1 cellular context compared by ENCODE assay signal in the genomic region with DNA sequence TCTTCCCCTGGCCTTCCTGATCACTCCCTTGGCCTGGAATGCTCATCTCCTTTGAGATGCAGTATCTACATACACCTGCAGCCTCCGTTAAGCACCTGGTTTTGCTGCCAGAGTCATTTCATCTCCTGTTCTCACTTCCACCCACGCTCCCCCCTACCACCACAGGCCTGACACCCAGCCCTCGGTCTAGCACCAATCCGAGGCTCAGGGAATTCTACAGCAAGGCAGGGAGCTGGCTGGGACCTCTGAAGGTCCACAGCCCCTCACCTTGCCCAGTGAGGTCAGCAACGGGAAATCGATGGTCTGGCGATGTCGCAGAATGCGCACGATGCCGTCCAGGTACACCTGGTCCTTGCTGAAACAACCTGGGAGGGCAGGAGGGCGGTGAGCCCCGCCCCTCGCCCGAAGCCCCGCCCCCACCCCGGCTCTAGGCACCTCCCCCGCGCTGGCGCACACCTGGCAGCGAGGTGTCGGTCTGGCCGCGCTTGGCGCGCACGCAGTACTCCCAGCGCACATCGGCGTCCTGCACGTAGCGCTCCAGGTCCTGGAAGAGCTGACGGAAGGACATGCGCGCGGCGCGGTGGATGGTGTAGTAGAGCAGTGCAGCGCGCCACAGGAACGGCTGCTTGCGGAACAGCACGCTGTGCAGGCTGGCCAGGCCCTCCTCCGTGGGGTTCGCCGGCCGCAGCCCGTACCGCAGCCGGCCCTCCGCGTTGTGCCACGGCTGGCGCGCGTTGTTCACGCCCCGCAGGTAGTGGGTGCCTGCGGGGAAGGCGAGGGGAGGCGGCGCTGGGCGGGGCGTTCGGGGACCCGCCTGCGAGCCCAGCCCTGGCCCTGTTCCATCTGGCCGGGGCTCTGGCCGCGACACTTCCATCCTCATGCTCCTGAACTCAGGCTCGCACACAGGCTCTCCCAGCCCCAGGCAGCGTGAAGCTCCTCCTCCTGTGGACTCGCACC.
TF ChIP-seq lines count a peak whose summit lies in the region.

No MANE protein-coding gene starts in this region.

TF ChIP-seq in HepG2, 621 proteins besides CTCF, POLR2A, EP300 and RAD21 (continued from another document and continues in another):
- TF ChIP-seq, protein P1, sequence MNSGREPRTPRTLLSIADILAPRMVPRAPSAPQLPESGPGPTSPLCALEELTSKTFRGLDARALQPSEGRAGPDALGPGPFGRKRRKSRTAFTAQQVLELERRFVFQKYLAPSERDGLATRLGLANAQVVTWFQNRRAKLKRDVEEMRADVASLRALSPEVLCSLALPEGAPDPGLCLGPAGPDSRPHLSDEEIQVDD (CRISPR knock-in tag; IDR thresholded peaks at IDR 0.05; ENCODE audit: borderline replicate concordance) = peak; percentile 61; the same call in 1 of the 2 replicates
- TF ChIP-seq TBX2 (CRISPR knock-in tag; IDR thresholded peaks at IDR 0.05; ENCODE audit: borderline replicate concordance) (peak; percentile 88), RFXAP (CRISPR knock-in tag; IDR thresholded peaks at IDR 0.05; ENCODE audit: borderline replicate concordance) (no peak; the same call in 1 of the 2 replicates), MLLT10 (CRISPR knock-in tag; IDR thresholded peaks at IDR 0.05) (no peak), ARNT2 (CRISPR knock-in tag; IDR thresholded peaks at IDR 0.05; ENCODE audit: low read depth) (peak; percentile 89), SOX5 (CRISPR knock-in tag; IDR thresholded peaks at IDR 0.05; ENCODE audit: borderline replicate concordance) (no peak; the same call in 1 of the 2 replicates), FOSL2 (CRISPR knock-in tag; IDR thresholded peaks at IDR 0.05) (no peak), ZNF883 (CRISPR knock-in tag; IDR thresholded peaks at IDR 0.05; ENCODE audit: not compliant biosample characterization) (peak; percentile 86), IKZF4 (CRISPR knock-in tag; IDR thresholded peaks at IDR 0.05; ENCODE audit: borderline replicate concordance, low read depth, not compliant biosample characterization) (peak; percentile 26), ZNF619 (CRISPR knock-in tag; IDR thresholded peaks at IDR 0.05) (0 out of 2 replicates have a peak, but pooled peaks have one; percentile 54), ZC3H13 (CRISPR knock-in tag; IDR thresholded peaks at IDR 0.05) (peak; percentile 93), ZBTB8A (CRISPR knock-in tag; IDR thresholded peaks at IDR 0.05; ENCODE audit: borderline replicate concordance, low read depth) (no peak), ZSCAN29 (CRISPR knock-in tag; conservative IDR thresholded peaks at IDR 0.05) (peak; percentile 72; the same call in 1 of the 2 replicates), PRMT3 (CRISPR knock-in tag; IDR thresholded peaks at IDR 0.05; ENCODE audit: borderline replicate concordance, low read depth) (no peak), ZNF513 (CRISPR knock-in tag; conservative IDR thresholded peaks at IDR 0.05) (0 out of 2 replicates have a peak, but pooled peaks have one; percentile 68), ZNF761 (CRISPR knock-in tag; conservative IDR thresholded peaks at IDR 0.05) (0 out of 2 replicates have a peak, but pooled peaks have one; percentile 71), BRD4 (CRISPR knock-in tag; IDR thresholded peaks at IDR 0.05) (peak; percentile 86; the same call in 1 of the 2 replicates), POGZ (CRISPR knock-in tag; IDR thresholded peaks at IDR 0.05) (peak; percentile 49; the same call in 1 of the 2 replicates), AKAP8 (CRISPR knock-in tag; IDR thresholded peaks at IDR 0.05) (peak; percentile 98), ZNF143 (CRISPR knock-in tag; IDR thresholded peaks at IDR 0.05) (peak; percentile 65), ZNF468 (CRISPR knock-in tag; IDR thresholded peaks at IDR 0.05) (0 out of 2 replicates have a peak, but pooled peaks have one; percentile 74), ATAD3A (CRISPR knock-in tag; IDR thresholded peaks at IDR 0.05) (no peak), FOXO1 (CRISPR knock-in tag; IDR thresholded peaks at IDR 0.05) (no peak; the same call in 1 of the 2 replicates), HNRNPK (IDR thresholded peaks at IDR 0.05; ENCODE audit: low read depth, low read length, poor library complexity, severe bottlenecking) (peak; percentile 60)
- TF ChIP-seq, protein P2, sequence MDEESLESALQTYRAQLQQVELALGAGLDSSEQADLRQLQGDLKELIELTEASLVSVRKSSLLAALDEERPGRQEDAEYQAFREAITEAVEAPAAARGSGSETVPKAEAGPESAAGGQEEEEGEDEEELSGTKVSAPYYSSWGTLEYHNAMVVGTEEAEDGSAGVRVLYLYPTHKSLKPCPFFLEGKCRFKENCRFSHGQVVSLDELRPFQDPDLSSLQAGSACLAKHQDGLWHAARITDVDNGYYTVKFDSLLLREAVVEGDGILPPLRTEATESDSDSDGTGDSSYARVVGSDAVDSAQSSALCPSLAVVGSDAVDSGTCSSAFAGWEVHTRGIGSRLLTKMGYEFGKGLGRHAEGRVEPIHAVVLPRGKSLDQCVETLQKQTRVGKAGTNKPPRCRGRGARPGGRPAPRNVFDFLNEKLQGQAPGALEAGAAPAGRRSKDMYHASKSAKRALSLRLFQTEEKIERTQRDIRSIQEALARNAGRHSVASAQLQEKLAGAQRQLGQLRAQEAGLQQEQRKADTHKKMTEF (CRISPR knock-in tag; IDR thresholded peaks at IDR 0.05) = peak; percentile 66; the same call in 1 of the 2 replicates
- TF ChIP-seq, protein P3, sequence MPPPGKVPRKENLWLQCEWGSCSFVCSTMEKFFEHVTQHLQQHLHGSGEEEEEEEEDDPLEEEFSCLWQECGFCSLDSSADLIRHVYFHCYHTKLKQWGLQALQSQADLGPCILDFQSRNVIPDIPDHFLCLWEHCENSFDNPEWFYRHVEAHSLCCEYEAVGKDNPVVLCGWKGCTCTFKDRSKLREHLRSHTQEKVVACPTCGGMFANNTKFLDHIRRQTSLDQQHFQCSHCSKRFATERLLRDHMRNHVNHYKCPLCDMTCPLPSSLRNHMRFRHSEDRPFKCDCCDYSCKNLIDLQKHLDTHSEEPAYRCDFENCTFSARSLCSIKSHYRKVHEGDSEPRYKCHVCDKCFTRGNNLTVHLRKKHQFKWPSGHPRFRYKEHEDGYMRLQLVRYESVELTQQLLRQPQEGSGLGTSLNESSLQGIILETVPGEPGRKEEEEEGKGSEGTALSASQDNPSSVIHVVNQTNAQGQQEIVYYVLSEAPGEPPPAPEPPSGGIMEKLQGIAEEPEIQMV (CRISPR knock-in tag; IDR thresholded peaks at IDR 0.05; ENCODE audit: low read depth) = peak; percentile 40; the same call in 1 of the 2 replicates
- TF ChIP-seq, protein P4, sequence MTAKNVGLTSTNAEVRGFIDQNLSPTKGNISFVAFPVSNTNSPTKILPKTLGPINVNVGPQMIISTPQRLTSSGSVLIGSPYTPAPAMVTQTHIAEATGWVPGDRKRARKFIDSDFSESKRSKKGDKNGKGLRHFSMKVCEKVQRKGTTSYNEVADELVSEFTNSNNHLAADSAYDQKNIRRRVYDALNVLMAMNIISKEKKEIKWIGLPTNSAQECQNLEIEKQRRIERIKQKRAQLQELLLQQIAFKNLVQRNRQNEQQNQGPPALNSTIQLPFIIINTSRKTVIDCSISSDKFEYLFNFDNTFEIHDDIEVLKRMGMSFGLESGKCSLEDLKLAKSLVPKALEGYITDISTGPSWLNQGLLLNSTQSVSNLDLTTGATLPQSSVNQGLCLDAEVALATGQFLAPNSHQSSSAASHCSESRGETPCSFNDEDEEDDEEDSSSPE (CRISPR knock-in tag; IDR thresholded peaks at IDR 0.05) = peak; percentile 74
- TF ChIP-seq, protein P5, sequence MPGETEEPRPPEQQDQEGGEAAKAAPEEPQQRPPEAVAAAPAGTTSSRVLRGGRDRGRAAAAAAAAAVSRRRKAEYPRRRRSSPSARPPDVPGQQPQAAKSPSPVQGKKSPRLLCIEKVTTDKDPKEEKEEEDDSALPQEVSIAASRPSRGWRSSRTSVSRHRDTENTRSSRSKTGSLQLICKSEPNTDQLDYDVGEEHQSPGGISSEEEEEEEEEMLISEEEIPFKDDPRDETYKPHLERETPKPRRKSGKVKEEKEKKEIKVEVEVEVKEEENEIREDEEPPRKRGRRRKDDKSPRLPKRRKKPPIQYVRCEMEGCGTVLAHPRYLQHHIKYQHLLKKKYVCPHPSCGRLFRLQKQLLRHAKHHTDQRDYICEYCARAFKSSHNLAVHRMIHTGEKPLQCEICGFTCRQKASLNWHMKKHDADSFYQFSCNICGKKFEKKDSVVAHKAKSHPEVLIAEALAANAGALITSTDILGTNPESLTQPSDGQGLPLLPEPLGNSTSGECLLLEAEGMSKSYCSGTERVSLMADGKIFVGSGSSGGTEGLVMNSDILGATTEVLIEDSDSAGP (CRISPR knock-in tag; IDR thresholded peaks at IDR 0.05; ENCODE audit: borderline replicate concordance) = peak; percentile 35; the same call in 1 of the 2 replicates
- TF ChIP-seq, protein P6, sequence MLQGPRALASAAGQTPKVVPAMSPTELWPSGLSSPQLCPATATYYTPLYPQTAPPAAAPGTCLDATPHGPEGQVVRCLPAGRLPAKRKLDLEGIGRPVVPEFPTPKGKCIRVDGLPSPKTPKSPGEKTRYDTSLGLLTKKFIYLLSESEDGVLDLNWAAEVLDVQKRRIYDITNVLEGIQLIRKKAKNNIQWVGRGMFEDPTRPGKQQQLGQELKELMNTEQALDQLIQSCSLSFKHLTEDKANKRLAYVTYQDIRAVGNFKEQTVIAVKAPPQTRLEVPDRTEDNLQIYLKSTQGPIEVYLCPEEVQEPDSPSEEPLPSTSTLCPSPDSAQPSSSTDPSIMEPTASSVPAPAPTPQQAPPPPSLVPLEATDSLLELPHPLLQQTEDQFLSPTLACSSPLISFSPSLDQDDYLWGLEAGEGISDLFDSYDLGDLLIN (CRISPR knock-in tag; IDR thresholded peaks at IDR 0.05; ENCODE audit: borderline replicate concordance) = peak; percentile 38; the same call in 1 of the 2 replicates
- TF ChIP-seq, protein P7, sequence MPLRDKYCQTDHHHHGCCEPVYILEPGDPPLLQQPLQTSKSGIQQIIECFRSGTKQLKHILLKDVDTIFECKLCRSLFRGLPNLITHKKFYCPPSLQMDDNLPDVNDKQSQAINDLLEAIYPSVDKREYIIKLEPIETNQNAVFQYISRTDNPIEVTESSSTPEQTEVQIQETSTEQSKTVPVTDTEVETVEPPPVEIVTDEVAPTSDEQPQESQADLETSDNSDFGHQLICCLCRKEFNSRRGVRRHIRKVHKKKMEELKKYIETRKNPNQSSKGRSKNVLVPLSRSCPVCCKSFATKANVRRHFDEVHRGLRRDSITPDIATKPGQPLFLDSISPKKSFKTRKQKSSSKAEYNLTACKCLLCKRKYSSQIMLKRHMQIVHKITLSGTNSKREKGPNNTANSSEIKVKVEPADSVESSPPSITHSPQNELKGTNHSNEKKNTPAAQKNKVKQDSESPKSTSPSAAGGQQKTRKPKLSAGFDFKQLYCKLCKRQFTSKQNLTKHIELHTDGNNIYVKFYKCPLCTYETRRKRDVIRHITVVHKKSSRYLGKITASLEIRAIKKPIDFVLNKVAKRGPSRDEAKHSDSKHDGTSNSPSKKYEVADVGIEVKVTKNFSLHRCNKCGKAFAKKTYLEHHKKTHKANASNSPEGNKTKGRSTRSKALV (CRISPR knock-in tag; IDR thresholded peaks at IDR 0.05) = peak; percentile 99
- TF ChIP-seq, protein P8, sequence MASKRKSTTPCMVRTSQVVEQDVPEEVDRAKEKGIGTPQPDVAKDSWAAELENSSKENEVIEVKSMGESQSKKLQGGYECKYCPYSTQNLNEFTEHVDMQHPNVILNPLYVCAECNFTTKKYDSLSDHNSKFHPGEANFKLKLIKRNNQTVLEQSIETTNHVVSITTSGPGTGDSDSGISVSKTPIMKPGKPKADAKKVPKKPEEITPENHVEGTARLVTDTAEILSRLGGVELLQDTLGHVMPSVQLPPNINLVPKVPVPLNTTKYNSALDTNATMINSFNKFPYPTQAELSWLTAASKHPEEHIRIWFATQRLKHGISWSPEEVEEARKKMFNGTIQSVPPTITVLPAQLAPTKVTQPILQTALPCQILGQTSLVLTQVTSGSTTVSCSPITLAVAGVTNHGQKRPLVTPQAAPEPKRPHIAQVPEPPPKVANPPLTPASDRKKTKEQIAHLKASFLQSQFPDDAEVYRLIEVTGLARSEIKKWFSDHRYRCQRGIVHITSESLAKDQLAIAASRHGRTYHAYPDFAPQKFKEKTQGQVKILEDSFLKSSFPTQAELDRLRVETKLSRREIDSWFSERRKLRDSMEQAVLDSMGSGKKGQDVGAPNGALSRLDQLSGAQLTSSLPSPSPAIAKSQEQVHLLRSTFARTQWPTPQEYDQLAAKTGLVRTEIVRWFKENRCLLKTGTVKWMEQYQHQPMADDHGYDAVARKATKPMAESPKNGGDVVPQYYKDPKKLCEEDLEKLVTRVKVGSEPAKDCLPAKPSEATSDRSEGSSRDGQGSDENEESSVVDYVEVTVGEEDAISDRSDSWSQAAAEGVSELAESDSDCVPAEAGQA (IDR thresholded peaks at IDR 0.05; ENCODE audit: low read depth) = peak; percentile 76; the same call in 1 of the 2 replicates
- TF ChIP-seq, protein P8 (CRISPR knock-in tag; IDR thresholded peaks at IDR 0.05; ENCODE audit: borderline replicate concordance) = no peak
